Comparison of ENCODE assay signal across 8 cellular contexts in genomic region chr12:7439579-7440505, GRCh38. TPM values are rescaled to one million over a fixed set of nuclear protein-coding genes. Genes with fewer than 3 reads are reported as not detected.
DNase-seq lines count a peak whose midpoint lies in the region; ATAC-seq and TF ChIP-seq lines count a peak whose summit lies in the region.

No MANE protein-coding gene starts in this region.

- no peaks in the 10 kb centered on the region for H3K4me1 ChIP-seq in body of pancreas

- no peaks in the 10 kb centered on the region for H3K9me3 ChIP-seq in body of pancreas

- DNase-seq in BJ (ENCODE audit: low read depth) (no peak), RPMI7951 (ENCODE audit: low read depth) (peak; percentile 88), body of pancreas (peak; percentile 28 to 57 (median 40)), islet precursor cell (peak; percentile 96), NK-92 (lab: John Stamatoyannopoulos, UW; ENCODE audit: unreplicated experiment) (no peak)
- peak; percentile 9 for DNase-seq in stimulated activated CD4-positive, alpha-beta T cell treated with anti-CD3 and anti-CD28 coated beads, Interleukin-4, amount 100 ng/mL, for 24 hours
- DNase-seq in NK-92 treated with Interleukin-12 subunit alpha and Interleukin-12 subunit beta, amount 100 ng/mL, for 24 hours (lab: John Stamatoyannopoulos, UW) = no peak

- TF ChIP-seq CTCF in BJ (IDR thresholded peaks at IDR 0.05; ENCODE audit: insufficient read depth, low read depth, low read length) (no peak), body of pancreas (IDR thresholded peaks at IDR 0.05) (no peak)

- no peak overlapping the region for H3K27ac ChIP-seq in body of pancreas

- TF ChIP-seq POLR2A in body of pancreas (IDR thresholded peaks at IDR 0.05) = peak in 2 of 3 donors; percentile 13 to 24

- H3K4me3 ChIP-seq in BJ (ENCODE audit: low read depth, low read length) (peak overlapping the region; percentile 48), body of pancreas (no peak overlapping the region)

- CTCF ChIA-PET in BJ (lab: Yijun Ruan, JAX) = interaction anchor here (1.0 kb wide), 1 partner anchor 198 kb away, joined by 3 read pairs; no protein-coding TSS in a partner anchor

- H3K36me3 ChIP-seq in BJ (ENCODE audit: control insufficient read depth, insufficient read depth, low read length) = no peaks in the 10 kb centered on the region; the same call in 1 of the 2 replicates
- H3K36me3 ChIP-seq in body of pancreas (replicated peaks in 1 of 2; ENCODE audit: insufficient read depth in 1 of 2, low read depth in 2 of 2) = no peaks in the 10 kb centered on the region

- 17 to 25% methylated on average over 43 to 56 of the region's 84 CpGs for WGBS in body of pancreas, 2 donors

- POLR2A ChIA-PET in BJ (lab: Charles Lee) = interaction anchor here (0.7 kb wide), 2 partner anchors 24 to 112 kb away, joined by 3 to 4 read pairs; no protein-coding TSS in a partner anchor

- H3K27me3 ChIP-seq in BJ (ENCODE audit: control insufficient read depth, insufficient read depth, low read length) = no peaks in the 10 kb centered on the region
- H3K27me3 ChIP-seq in body of pancreas = no peaks in the 10 kb centered on the region

- intact Hi-C loops in body of pancreas (cut with DNase I) = no loop called here

- ATAC-seq in body of pancreas (peak; percentile 87), HG03442 (IDR thresholded peaks at IDR 0.05; ENCODE audit: unreplicated experiment) (no peak)

RNA-seq across cellular contexts. Expression of gene CD163L1, which starts 4.1 kb away (rescaled TPM):
- 1.0 and 1.6 TPM in 2 replicates for polyA plus RNA-seq in BJ (2011; rRNA removed)
- 1.8 and 3.4 TPM in 2 replicates for polyA minus RNA-seq in BJ (2011; rRNA and poly(A)+ RNA removed)
- total RNA-seq in RPMI7951 (2014; rRNA removed; shearing (Covaris generic)) = 14.3 and 15.9 TPM in 2 replicates
- 1 to 10 TPM in 1 of 2 donors, under 1 TPM in 1; under 0.01 to 1.6 TPM for total RNA-seq in body of pancreas

Comparison
In these comparisons a context has a peak if more than half of its experiments do, and no peak if none do; other contexts are left out.
1. DNase-seq: peak in RPMI7951 (single experiment), body of pancreas (4 of 4), islet precursor cell (single experiment) and stimulated activated CD4-positive, alpha-beta T cell treated with anti-CD3 and anti-CD28 coated beads, Interleukin-4, amount 100 ng/mL, for 24 hours (single experiment); none in BJ (single experiment), NK-92 (single experiment) and NK-92 treated with Interleukin-12 subunit alpha and Interleukin-12 subunit beta, amount 100 ng/mL, for 24 hours (single experiment).